In genomic region chr4:109815151-109816081, GRCh38 we compare ENCODE assay signal across 1 cellular context.
TF ChIP-seq lines count a peak whose summit lies in the region.

Gene GAR1, plus strand, starts transcription at chr4:109815762. Its CDS starts 403 bp downstream, at chr4:109816165.

TF ChIP-seq in HepG2, 621 proteins besides CTCF, POLR2A, EP300 and RAD21 (continued from another document and continues in another):
- TF ChIP-seq, protein P1, sequence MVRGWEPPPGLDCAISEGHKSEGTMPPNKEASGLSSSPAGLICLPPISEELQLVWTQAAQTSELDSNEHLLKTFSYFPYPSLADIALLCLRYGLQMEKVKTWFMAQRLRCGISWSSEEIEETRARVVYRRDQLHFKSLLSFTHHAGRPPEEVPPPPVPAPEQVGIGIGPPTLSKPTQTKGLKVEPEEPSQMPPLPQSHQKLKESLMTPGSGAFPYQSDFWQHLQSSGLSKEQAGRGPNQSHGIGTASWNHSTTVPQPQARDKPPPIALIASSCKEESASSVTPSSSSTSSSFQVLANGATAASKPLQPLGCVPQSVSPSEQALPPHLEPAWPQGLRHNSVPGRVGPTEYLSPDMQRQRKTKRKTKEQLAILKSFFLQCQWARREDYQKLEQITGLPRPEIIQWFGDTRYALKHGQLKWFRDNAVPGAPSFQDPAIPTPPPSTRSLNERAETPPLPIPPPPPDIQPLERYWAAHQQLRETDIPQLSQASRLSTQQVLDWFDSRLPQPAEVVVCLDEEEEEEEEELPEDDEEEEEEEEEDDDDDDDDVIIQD (CRISPR knock-in tag; IDR thresholded peaks at IDR 0.05; ENCODE audit: low read depth), result peak; percentile 42; the same call in 1 of the 2 replicates
- peak; percentile 59; the same call in 1 of the 2 replicates for TF ChIP-seq SP4 (CRISPR knock-in tag; IDR thresholded peaks at IDR 0.05)
- TF ChIP-seq BCL6 (CRISPR knock-in tag; IDR thresholded peaks at IDR 0.05), result 0 out of 2 replicates have a peak, but pooled peaks have one; percentile 28
- TF ChIP-seq SRF (IDR thresholded peaks at IDR 0.05; ENCODE audit: low read depth, low read length), result no peak
- TF ChIP-seq ZNF557 (CRISPR knock-in tag; IDR thresholded peaks at IDR 0.05), result no peak
- peak; percentile 74; the same call in 1 of the 2 replicates for TF ChIP-seq ZNF274 (CRISPR knock-in tag; IDR thresholded peaks at IDR 0.05)
- 0 out of 2 replicates have a peak, but pooled peaks have one; percentile 27 for TF ChIP-seq U2AF2 (IDR thresholded peaks at IDR 0.05; ENCODE audit: low read depth, low read length)
- peak; percentile 61 for TF ChIP-seq TAF1 (CRISPR knock-in tag; IDR thresholded peaks at IDR 0.05)
- no peak for TF ChIP-seq ZNF383 (CRISPR knock-in tag; IDR thresholded peaks at IDR 0.05; ENCODE audit: borderline replicate concordance)
- TF ChIP-seq XRCC5 (optimal IDR thresholded peaks at IDR 0.05; ENCODE audit: low read length), result peak; percentile 18
- TF ChIP-seq ZNF841 (CRISPR knock-in tag; IDR thresholded peaks at IDR 0.05; ENCODE audit: borderline replicate concordance), result peak; percentile 50; the same call in 1 of the 2 replicates
- peak; percentile 42 for TF ChIP-seq REPIN1 (CRISPR knock-in tag; IDR thresholded peaks at IDR 0.05; ENCODE audit: borderline replicate concordance, low read depth)
- no peak for TF ChIP-seq KIAA2018 (CRISPR knock-in tag; IDR thresholded peaks at IDR 0.05; ENCODE audit: borderline replicate concordance)
- TF ChIP-seq ZNF614 (CRISPR knock-in tag; IDR thresholded peaks at IDR 0.05; ENCODE audit: borderline replicate concordance), result peak; percentile 73
- 0 out of 2 replicates have a peak, but pooled peaks have one; percentile 42 for TF ChIP-seq REL (CRISPR knock-in tag; conservative IDR thresholded peaks at IDR 0.05)
- TF ChIP-seq KDM3A (CRISPR knock-in tag; IDR thresholded peaks at IDR 0.05; ENCODE audit: low read depth), result peak; percentile 76; the same call in 1 of the 2 replicates
- TF ChIP-seq HINFP (CRISPR knock-in tag; IDR thresholded peaks at IDR 0.05; ENCODE audit: low read depth), result no peak
- TF ChIP-seq ZNF431 (CRISPR knock-in tag; IDR thresholded peaks at IDR 0.05; ENCODE audit: borderline replicate concordance, low read depth), result 0 out of 2 replicates have a peak, but pooled peaks have one; percentile 31
- peak; percentile 42 for TF ChIP-seq YY1 (IDR thresholded peaks at IDR 0.05; ENCODE audit: insufficient read depth, insufficient replicate concordance, low read depth, low read length)
- TF ChIP-seq REST (IDR thresholded peaks at IDR 0.05; ENCODE audit: borderline replicate concordance in 1 of 2, low read depth in 1 of 2, low read length in 2 of 2), result peak in 1 of 2 experiments; percentile 40; a peak in 1 of 4 replicates
- TF ChIP-seq FUBP1 (CRISPR knock-in tag; IDR thresholded peaks at IDR 0.05; ENCODE audit: borderline replicate concordance), result 0 out of 2 replicates have a peak, but pooled peaks have one; percentile 74
- TF ChIP-seq ATF3 (CRISPR knock-in tag; IDR thresholded peaks at IDR 0.05), result no peak; the same call in 1 of the 2 replicates
- peak; percentile 22; the same call in 1 of the 2 replicates for TF ChIP-seq FOSL2 (CRISPR knock-in tag; IDR thresholded peaks at IDR 0.05)
- peak; percentile 92 for TF ChIP-seq ZNF589 (CRISPR knock-in tag; conservative IDR thresholded peaks at IDR 0.05)
- TF ChIP-seq, protein P2, sequence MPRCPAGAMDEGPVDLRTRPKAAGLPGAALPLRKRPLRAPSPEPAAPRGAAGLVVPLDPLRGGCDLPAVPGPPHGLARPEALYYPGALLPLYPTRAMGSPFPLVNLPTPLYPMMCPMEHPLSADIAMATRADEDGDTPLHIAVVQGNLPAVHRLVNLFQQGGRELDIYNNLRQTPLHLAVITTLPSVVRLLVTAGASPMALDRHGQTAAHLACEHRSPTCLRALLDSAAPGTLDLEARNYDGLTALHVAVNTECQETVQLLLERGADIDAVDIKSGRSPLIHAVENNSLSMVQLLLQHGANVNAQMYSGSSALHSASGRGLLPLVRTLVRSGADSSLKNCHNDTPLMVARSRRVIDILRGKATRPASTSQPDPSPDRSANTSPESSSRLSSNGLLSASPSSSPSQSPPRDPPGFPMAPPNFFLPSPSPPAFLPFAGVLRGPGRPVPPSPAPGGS (CRISPR knock-in tag; IDR thresholded peaks at IDR 0.05), result peak; percentile 92
- peak; percentile 90; the same call in 1 of the 2 replicates for TF ChIP-seq MXD3 (CRISPR knock-in tag; IDR thresholded peaks at IDR 0.05)
- TF ChIP-seq ZMAT3 (CRISPR knock-in tag; conservative IDR thresholded peaks at IDR 0.05), result peak; percentile 70; the same call in 1 of the 2 replicates
- TF ChIP-seq ZNF136 (CRISPR knock-in tag; IDR thresholded peaks at IDR 0.05; ENCODE audit: low read depth), result peak; percentile 59; the same call in 1 of the 2 replicates
- TF ChIP-seq, protein P3, sequence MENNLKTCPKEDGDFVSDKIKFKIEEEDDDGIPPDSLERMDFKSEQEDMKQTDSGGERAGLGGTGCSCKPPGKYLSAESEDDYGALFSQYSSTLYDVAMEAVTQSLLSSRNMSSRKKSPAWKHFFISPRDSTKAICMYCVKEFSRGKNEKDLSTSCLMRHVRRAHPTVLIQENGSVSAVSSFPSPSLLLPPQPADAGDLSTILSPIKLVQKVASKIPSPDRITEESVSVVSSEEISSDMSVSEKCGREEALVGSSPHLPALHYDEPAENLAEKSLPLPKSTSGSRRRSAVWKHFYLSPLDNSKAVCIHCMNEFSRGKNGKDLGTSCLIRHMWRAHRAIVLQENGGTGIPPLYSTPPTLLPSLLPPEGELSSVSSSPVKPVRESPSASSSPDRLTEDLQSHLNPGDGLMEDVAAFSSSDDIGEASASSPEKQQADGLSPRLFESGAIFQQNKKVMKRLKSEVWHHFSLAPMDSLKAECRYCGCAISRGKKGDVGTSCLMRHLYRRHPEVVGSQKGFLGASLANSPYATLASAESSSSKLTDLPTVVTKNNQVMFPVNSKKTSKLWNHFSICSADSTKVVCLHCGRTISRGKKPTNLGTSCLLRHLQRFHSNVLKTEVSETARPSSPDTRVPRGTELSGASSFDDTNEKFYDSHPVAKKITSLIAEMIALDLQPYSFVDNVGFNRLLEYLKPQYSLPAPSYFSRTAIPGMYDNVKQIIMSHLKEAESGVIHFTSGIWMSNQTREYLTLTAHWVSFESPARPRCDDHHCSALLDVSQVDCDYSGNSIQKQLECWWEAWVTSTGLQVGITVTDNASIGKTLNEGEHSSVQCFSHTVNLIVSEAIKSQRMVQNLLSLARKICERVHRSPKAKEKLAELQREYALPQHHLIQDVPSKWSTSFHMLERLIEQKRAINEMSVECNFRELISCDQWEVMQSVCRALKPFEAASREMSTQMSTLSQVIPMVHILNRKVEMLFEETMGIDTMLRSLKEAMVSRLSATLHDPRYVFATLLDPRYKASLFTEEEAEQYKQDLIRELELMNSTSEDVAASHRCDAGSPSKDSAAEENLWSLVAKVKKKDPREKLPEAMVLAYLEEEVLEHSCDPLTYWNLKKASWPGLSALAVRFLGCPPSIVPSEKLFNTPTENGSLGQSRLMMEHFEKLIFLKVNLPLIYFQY (CRISPR knock-in tag; IDR thresholded peaks at IDR 0.05; ENCODE audit: borderline replicate concordance), result peak; percentile 27; the same call in 1 of the 2 replicates
- TF ChIP-seq SALL2 (CRISPR knock-in tag; IDR thresholded peaks at IDR 0.05), result peak; percentile 89
- TF ChIP-seq ZFX (CRISPR knock-in tag; IDR thresholded peaks at IDR 0.05; ENCODE audit: low read depth), result peak; percentile 82
